Comparison of ENCODE assay signal across 7 cellular contexts in the genomic region with DNA sequence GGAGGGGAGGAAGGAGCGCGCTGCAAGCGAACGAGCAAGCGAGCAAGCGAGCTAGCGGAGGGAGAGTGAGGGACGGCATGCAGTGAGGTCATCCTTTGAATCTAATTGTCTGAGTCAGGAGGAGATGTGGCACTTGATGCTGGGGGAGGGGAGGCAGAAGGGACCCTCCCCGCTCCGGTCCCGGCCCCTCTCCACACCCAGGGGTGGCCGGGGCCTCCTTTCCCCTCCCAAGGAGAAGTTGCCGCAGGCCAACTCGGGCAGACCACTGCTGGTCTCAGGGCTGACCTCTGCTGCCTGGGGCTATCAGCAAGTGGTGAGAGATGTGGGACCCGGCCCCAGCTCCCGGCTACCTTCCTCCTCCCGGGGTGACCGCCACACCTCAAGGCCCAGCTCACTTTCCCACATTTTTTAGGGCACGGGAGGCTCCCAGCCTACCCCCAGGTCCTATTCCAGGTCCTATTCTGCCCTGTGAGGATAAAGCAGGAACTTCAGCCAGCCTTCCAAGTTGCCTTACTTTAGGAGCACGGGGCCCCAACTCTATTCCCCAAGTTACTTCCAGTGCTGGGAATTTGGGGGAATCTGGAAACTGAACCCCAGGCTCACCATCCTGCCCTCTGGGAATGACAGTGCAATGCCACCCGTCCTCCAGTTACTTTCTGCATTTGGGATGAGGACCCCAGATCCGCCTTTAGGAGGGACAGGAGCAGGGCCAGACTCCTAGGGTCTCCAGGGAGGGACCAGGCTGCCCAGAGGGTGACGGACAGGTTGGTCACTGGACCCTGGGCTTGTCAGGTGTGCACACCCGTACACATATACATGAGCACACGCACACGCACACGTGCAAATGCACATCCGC. TPM values are rescaled to one million over a fixed set of nuclear protein-coding genes. Genes with fewer than 3 reads are reported as not detected.
DNase-seq lines count a peak whose midpoint lies in the region; ATAC-seq and FAIRE-seq lines count a peak whose summit lies in the region.

No MANE protein-coding gene starts in this region.

- peaks cover 13% of the 10 kb centered on the region for H3K4me1 Mint-ChIP-seq in activated T-helper 17 cell treated with anti-CD3 and anti-CD28 coated beads, Interleukin-2, amount 50 U/mL, for 72 hours

- ATAC-seq in activated T-helper 17 cell treated with anti-CD3 and anti-CD28 coated beads, Interleukin-2, amount 50 U/mL, for 72 hours (replicated peaks) = peak; percentile 46
- ATAC-seq in GM18502 (IDR thresholded peaks at IDR 0.05; ENCODE audit: poor library complexity, unreplicated experiment) = no peak

- peaks cover 65% of the 10 kb centered on the region for H3K27me3 Mint-ChIP-seq in activated T-helper 17 cell treated with anti-CD3 and anti-CD28 coated beads, Interleukin-2, amount 50 U/mL, for 72 hours

- H3K36me3 Mint-ChIP-seq in activated T-helper 17 cell treated with anti-CD3 and anti-CD28 coated beads, Interleukin-2, amount 50 U/mL, for 72 hours (ENCODE audit: low read depth) = no peaks in the 10 kb centered on the region

- H3K9me3 Mint-ChIP-seq in activated T-helper 17 cell treated with anti-CD3 and anti-CD28 coated beads, Interleukin-2, amount 50 U/mL, for 72 hours = no peaks in the 10 kb centered on the region

- H3K27ac ChIP-seq in skin epidermis = peak overlapping the region in 3 of 21 experiments; percentile 37 to 64 (median 49)

- H3K4me3 ChIP-seq in skin epidermis = peak overlapping the region in 5 of 7 experiments; percentile 11 to 24 (median 21)

- H3K4me3 Mint-ChIP-seq in activated T-helper 17 cell treated with anti-CD3 and anti-CD28 coated beads, Interleukin-2, amount 50 U/mL, for 72 hours = peak overlapping the region; percentile 9

- FAIRE-seq in HTR-8/SVneo (lab: Jason Lieb, UNC) = peak; percentile 44

- DNase-seq in HTR-8/SVneo (ENCODE audit: insufficient read length, low spot score) = no peak
- DNase-seq in hepatic stellate cell (ENCODE audit: low spot score) = peak; percentile 57
- no peak for DNase-seq in HuH-7 (ENCODE audit: low spot score)
- DNase-seq in RPMI8226 = no peak

- no peak overlapping the region for H3K27ac Mint-ChIP-seq in activated T-helper 17 cell treated with anti-CD3 and anti-CD28 coated beads, Interleukin-2, amount 50 U/mL, for 72 hours

RNA-seq across cellular contexts. Expression of gene CNTFR, which starts 11.1 kb away (rescaled TPM):
- not detected for total RNA-seq in activated T-helper 17 cell treated with anti-CD3 and anti-CD28 coated beads, Interleukin-2, amount 50 U/mL, for 72 hours

RNA-seq across cellular contexts. Expression of gene RPP25L, which starts 33.4 kb away (rescaled TPM):
- 10 to 100 TPM; 21.3 to 25.8 TPM for total RNA-seq in activated T-helper 17 cell treated with anti-CD3 and anti-CD28 coated beads, Interleukin-2, amount 50 U/mL, for 72 hours

RNA-seq across cellular contexts. Expression of gene DCTN3, which starts 41.8 kb away (rescaled TPM):
- total RNA-seq in activated T-helper 17 cell treated with anti-CD3 and anti-CD28 coated beads, Interleukin-2, amount 50 U/mL, for 72 hours = 10 to 100 TPM; 78.4 to 96.4 TPM

RNA-seq across cellular contexts. Expression of gene ARID3C, which starts 50.4 kb away (rescaled TPM):
- under 1 TPM; 0.17 to 0.42 TPM for total RNA-seq in activated T-helper 17 cell treated with anti-CD3 and anti-CD28 coated beads, Interleukin-2, amount 50 U/mL, for 72 hours

RNA-seq across cellular contexts. Expression of gene ENHO, which starts 55.7 kb away (rescaled TPM):
- not detected for total RNA-seq in activated T-helper 17 cell treated with anti-CD3 and anti-CD28 coated beads, Interleukin-2, amount 50 U/mL, for 72 hours
